10 cellular contexts compared by ENCODE assay signal in the genomic region with DNA sequence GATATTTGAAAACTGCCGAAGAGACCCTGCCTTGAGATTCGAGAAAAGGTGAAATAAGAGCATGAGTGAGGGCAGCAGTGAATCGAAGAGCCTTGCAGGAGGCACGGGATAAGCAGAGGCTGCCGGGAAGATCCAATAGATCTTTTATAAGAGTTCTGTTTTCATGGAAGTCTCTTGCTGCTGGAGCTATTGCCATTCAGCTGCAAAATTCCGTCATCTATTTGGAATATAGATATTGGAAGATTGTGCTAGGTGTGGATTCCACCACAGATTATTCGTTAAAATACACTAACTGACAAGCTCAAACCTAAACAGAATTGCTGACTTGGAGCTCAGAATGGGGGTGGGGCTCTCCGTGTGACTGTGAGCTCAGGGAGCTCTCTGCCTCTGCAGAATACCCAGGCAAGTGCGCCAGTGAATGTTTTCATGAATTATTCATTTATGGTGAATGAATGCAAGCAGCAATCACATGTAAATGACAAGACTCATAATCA.
A peak's percentile ranks its signal among the peaks of the same experiment; 100 is the strongest.
DNase-seq lines count a peak whose midpoint lies in the region; ATAC-seq and TF ChIP-seq lines count a peak whose summit lies in the region.
"Had no signal": no experiment of that assay in that cellular context is flagged by ENCODE, and none has a peak within 500 bp of the region (broad histone marks: within the 10 kb centered on the region; RNA-seq: fewer than 3 reads in every experiment).

No MANE protein-coding gene starts in this region.

- peaks cover 13% of the 10 kb centered on the region for H3K36me3 ChIP-seq in NT2/D1 (ENCODE audit: insufficient read depth, insufficient read length, low read length)

- no peaks in the 10 kb centered on the region for H3K4me1 ChIP-seq in NT2/D1 (ENCODE audit: insufficient read depth, insufficient read length)

- peak overlapping the region; percentile 43 for H3K4me3 ChIP-seq in AG10803 (ENCODE audit: low read length)
- H3K4me3 ChIP-seq in NT2/D1 (ENCODE audit: insufficient read length, low read depth): no peak overlapping the region

- no peak overlapping the region for H3K4me3 Mint-ChIP-seq in progenitor cell of endocrine pancreas (ENCODE audit: low read depth)
- no peak overlapping the region for H3K4me3 Mint-ChIP-seq in activated CD8-positive, alpha-beta memory T cell treated with anti-CD3 and anti-CD28 coated beads, Interleukin-2, amount 10 ng/mL, durations not matched to agents 7 days and 5 days

- TF ChIP-seq CTCF in AG10803 (conservative IDR thresholded peaks at IDR 0.05; ENCODE audit: low read length) (no peak), progenitor cell of endocrine pancreas (IDR thresholded peaks at IDR 0.05; ENCODE audit: unreplicated experiment) (no peak)

- H3K4me1 Mint-ChIP-seq in progenitor cell of endocrine pancreas (ENCODE audit: low read depth): peaks cover 3% of the 10 kb centered on the region
- H3K4me1 Mint-ChIP-seq in activated CD8-positive, alpha-beta memory T cell treated with anti-CD3 and anti-CD28 coated beads, Interleukin-2, amount 10 ng/mL, durations not matched to agents 7 days and 5 days: no peaks in the 10 kb centered on the region

- no peaks in the 10 kb centered on the region for H3K27me3 ChIP-seq in NT2/D1 (ENCODE audit: insufficient read depth, insufficient read length)

- peaks cover 10% of the 10 kb centered on the region; the same call in 1 of the 2 replicates for H3K9me3 ChIP-seq in NT2/D1 (ENCODE audit: insufficient read depth, low read length)

- DNase-seq in AG10803 (ENCODE audit: low read depth): no peak
- DNase-seq in NT2/D1 (ENCODE audit: low read depth, low spot score): peak; percentile 23
- DNase-seq in head of caudate nucleus: peak; percentile 59 to 93 (median 79)
- no peak for DNase-seq in progenitor cell of endocrine pancreas (ENCODE audit: low spot score, unreplicated experiment)
- DNase-seq in NCI-H226: no peak
- no peak for DNase-seq in activated CD8-positive, alpha-beta memory T cell treated with anti-CD3 and anti-CD28 coated beads, Interleukin-2, amount 10 ng/mL, durations not matched to agents 7 days and 5 days
- DNase-seq: AML-193, NCI-H524 had no signal

- H3K27ac Mint-ChIP-seq in progenitor cell of endocrine pancreas: peak overlapping the region; percentile 8
- H3K27ac Mint-ChIP-seq in activated CD8-positive, alpha-beta memory T cell treated with anti-CD3 and anti-CD28 coated beads, Interleukin-2, amount 10 ng/mL, durations not matched to agents 7 days and 5 days: no peak overlapping the region

- ATAC-seq in GM19455 (IDR thresholded peaks at IDR 0.05; ENCODE audit: unreplicated experiment): no peak
- ATAC-seq in HG03354 (IDR thresholded peaks at IDR 0.05; ENCODE audit: poor library complexity, severe bottlenecking, unreplicated experiment): no peak
- ATAC-seq in activated CD8-positive, alpha-beta memory T cell treated with anti-CD3 and anti-CD28 coated beads, Interleukin-2, amount 10 ng/mL, durations not matched to agents 7 days and 5 days: no peak

- intact Hi-C loops in head of caudate nucleus (cut with DNase I): no loop called here

- H3K9me3 Mint-ChIP-seq in progenitor cell of endocrine pancreas (ENCODE audit: low read depth): no peaks in the 10 kb centered on the region
- no peaks in the 10 kb centered on the region for H3K9me3 Mint-ChIP-seq in activated CD8-positive, alpha-beta memory T cell treated with anti-CD3 and anti-CD28 coated beads, Interleukin-2, amount 10 ng/mL, durations not matched to agents 7 days and 5 days (ENCODE audit: low read depth)

- H3K36me3 Mint-ChIP-seq in progenitor cell of endocrine pancreas (ENCODE audit: insufficient read depth): no peaks in the 10 kb centered on the region
- H3K36me3 Mint-ChIP-seq in activated CD8-positive, alpha-beta memory T cell treated with anti-CD3 and anti-CD28 coated beads, Interleukin-2, amount 10 ng/mL, durations not matched to agents 7 days and 5 days: no peaks in the 10 kb centered on the region

- CTCF ChIA-PET in activated CD8-positive, alpha-beta memory T cell treated with anti-CD3 and anti-CD28 coated beads, Interleukin-2, amount 10 ng/mL, durations not matched to agents 7 days and 5 days (lab: Charles Lee): no interaction called here

- peaks cover 21% of the 10 kb centered on the region for H3K27me3 Mint-ChIP-seq in progenitor cell of endocrine pancreas
- H3K27me3 Mint-ChIP-seq in activated CD8-positive, alpha-beta memory T cell treated with anti-CD3 and anti-CD28 coated beads, Interleukin-2, amount 10 ng/mL, durations not matched to agents 7 days and 5 days: no peaks in the 10 kb centered on the region

- H3K9ac ChIP-seq in NT2/D1 (ENCODE audit: insufficient read length, low read depth): no peak overlapping the region

Comparison
In these comparisons a context has a peak if more than half of its experiments do, and no peak if none do; other contexts are left out.
1. DNase-seq: peak in NT2/D1 (single experiment) and head of caudate nucleus (42 of 42); none in AG10803 (single experiment), progenitor cell of endocrine pancreas (single experiment), NCI-H226 (single experiment) and activated CD8-positive, alpha-beta memory T cell treated with anti-CD3 and anti-CD28 coated beads, Interleukin-2, amount 10 ng/mL, durations not matched to agents 7 days and 5 days (single experiment).